12 cellular contexts compared by ENCODE assay signal in genomic region chr12:45131506-45131905, GRCh38.
DNase-seq lines count a peak whose midpoint lies in the region; FAIRE-seq and TF ChIP-seq lines count a peak whose summit lies in the region.
"Had no signal": no experiment of that assay in that cellular context is flagged by ENCODE, and none has a peak within 500 bp of the region (broad histone marks: within the 10 kb centered on the region; RNA-seq: fewer than 3 reads in every experiment).

No MANE protein-coding gene starts in this region.

- no peak for TF ChIP-seq CTCF in Loucy (conservative IDR thresholded peaks at IDR 0.05; ENCODE audit: low read length)
- TF ChIP-seq CTCF in neural progenitor cell (IDR thresholded peaks at IDR 0.05), result no peak

- H3K4me1 ChIP-seq in Loucy (ENCODE audit: insufficient read depth, low read length, poor library complexity, severe bottlenecking) (no peaks in the 10 kb centered on the region), neural progenitor cell (peaks cover 10% of the 10 kb centered on the region)
- H3K4me1 ChIP-seq: BLaER1 had no signal

- H3K79me2 ChIP-seq in Loucy (ENCODE audit: insufficient read depth, low read length) (no peaks in the 10 kb centered on the region), neural progenitor cell (ENCODE audit: low read depth) (no peaks in the 10 kb centered on the region)

- H4K20me1 ChIP-seq in Loucy (ENCODE audit: insufficient read depth, low read length, poor library complexity, severe bottlenecking), result no peaks in the 10 kb centered on the region
- H4K20me1 ChIP-seq in neural progenitor cell (ENCODE audit: low read depth), result no peaks in the 10 kb centered on the region
- H4K20me1 ChIP-seq: BLaER1 had no signal

- H3K9me2 ChIP-seq in Loucy (replicated peaks; ENCODE audit: low read depth, low read length), result no peaks in the 10 kb centered on the region

- H3K27me3 ChIP-seq in Loucy (ENCODE audit: insufficient read depth, low read length, poor library complexity, severe bottlenecking), result no peaks in the 10 kb centered on the region
- no peaks in the 10 kb centered on the region for H3K27me3 ChIP-seq in neural progenitor cell
- H3K27me3 ChIP-seq: BLaER1 had no signal

- H3K9ac ChIP-seq in Loucy (ENCODE audit: low read depth, low read length, poor library complexity, severe bottlenecking), result no peak overlapping the region
- H3K9ac ChIP-seq in neural progenitor cell, result no peak overlapping the region
- H3K9ac ChIP-seq: BLaER1, KMS-11 had no signal

- H3K27ac ChIP-seq in neural progenitor cell, result no peak overlapping the region
- H3K27ac ChIP-seq: BLaER1, KMS-11 had no signal

- peaks cover 6% of the 10 kb centered on the region for H3K27me3 Mint-ChIP-seq in neural progenitor cell (ENCODE audit: insufficient read depth, low read depth)

- H3K4me3 ChIP-seq in Loucy (ENCODE audit: low read length, poor library complexity, severe bottlenecking) (no peak overlapping the region), neural progenitor cell (no peak overlapping the region)
- H3K4me3 ChIP-seq: BLaER1 had no signal

- H3K9me3 Mint-ChIP-seq in neural progenitor cell, result peaks cover 3% of the 10 kb centered on the region
- H3K9me3 Mint-ChIP-seq: CD4-positive, alpha-beta memory T cell had no signal

- H3K36me3 ChIP-seq in Loucy (ENCODE audit: insufficient read depth, low read length), result no peaks in the 10 kb centered on the region
- H3K36me3 ChIP-seq in neural progenitor cell, result no peaks in the 10 kb centered on the region
- H3K36me3 ChIP-seq: BLaER1 had no signal

- no peak overlapping the region for H3K27ac Mint-ChIP-seq in neural progenitor cell
- H3K27ac Mint-ChIP-seq: CD4-positive, alpha-beta memory T cell had no signal

- peak overlapping the region; percentile 51 for H3K4me2 ChIP-seq in Loucy (ENCODE audit: low read depth, low read length, poor library complexity, severe bottlenecking)
- no peak overlapping the region for H3K4me2 ChIP-seq in neural progenitor cell
- H3K4me2 ChIP-seq: BLaER1, KMS-11 had no signal

- DNase-seq in Ammon's horn (ENCODE audit: low spot score) (peak; percentile 9), UCSD-AML1 (lab: John Stamatoyannopoulos, UW; ENCODE audit: unreplicated experiment) (peak; percentile 8), neural progenitor cell (ENCODE audit: low spot score) (no peak), RCC 7860 (ENCODE audit: low spot score) (no peak), T-helper 9 cell (no peak), iPS-NIHi7 (ENCODE audit: extremely low spot score) (no peak)
- no peak for DNase-seq in effector CD4-positive, alpha-beta T cell
- DNase-seq: NCI-H2171 treated with DMSO at 0.1 percent for 48 hours had no signal

- H3K36me3 Mint-ChIP-seq in neural progenitor cell, result no peaks in the 10 kb centered on the region
- H3K36me3 Mint-ChIP-seq: CD4-positive, alpha-beta memory T cell had no signal

- H3K9me3 ChIP-seq in Loucy (ENCODE audit: insufficient read depth, low read depth, low read length), result no peaks in the 10 kb centered on the region
- no peaks in the 10 kb centered on the region for H3K9me3 ChIP-seq in neural progenitor cell (ENCODE audit: low read depth)
- H3K9me3 ChIP-seq: BLaER1 had no signal

- no peaks in the 10 kb centered on the region for H3K4me1 Mint-ChIP-seq in neural progenitor cell
- H3K4me1 Mint-ChIP-seq: CD4-positive, alpha-beta memory T cell had no signal

- H3K4me3 Mint-ChIP-seq in neural progenitor cell, result no peak overlapping the region
- H3K4me3 Mint-ChIP-seq: CD4-positive, alpha-beta memory T cell had no signal

- H3F3A ChIP-seq in Loucy (ENCODE audit: low read depth) (no peaks in the 10 kb centered on the region), neural progenitor cell (ENCODE audit: low read depth) (peaks cover 3% of the 10 kb centered on the region)

- no peak for FAIRE-seq in RCC 7860 (lab: Jason Lieb, UNC)

- H2AFZ ChIP-seq in Loucy (ENCODE audit: low read length), result peak overlapping the region; percentile 17
- peak overlapping the region; percentile 59 for H2AFZ ChIP-seq in neural progenitor cell (replicated peaks)

Comparison
In these comparisons a context has a peak if more than half of its experiments do, and no peak if none do; other contexts are left out.
1. DNase-seq: peak in Ammon's horn (single experiment) and UCSD-AML1 (single experiment); none in neural progenitor cell (single experiment), RCC 7860 (single experiment), T-helper 9 cell (single experiment), iPS-NIHi7 (single experiment) and effector CD4-positive, alpha-beta T cell (single experiment).